Comparison of ENCODE assay signal across 1 cellular context in the genomic region with DNA sequence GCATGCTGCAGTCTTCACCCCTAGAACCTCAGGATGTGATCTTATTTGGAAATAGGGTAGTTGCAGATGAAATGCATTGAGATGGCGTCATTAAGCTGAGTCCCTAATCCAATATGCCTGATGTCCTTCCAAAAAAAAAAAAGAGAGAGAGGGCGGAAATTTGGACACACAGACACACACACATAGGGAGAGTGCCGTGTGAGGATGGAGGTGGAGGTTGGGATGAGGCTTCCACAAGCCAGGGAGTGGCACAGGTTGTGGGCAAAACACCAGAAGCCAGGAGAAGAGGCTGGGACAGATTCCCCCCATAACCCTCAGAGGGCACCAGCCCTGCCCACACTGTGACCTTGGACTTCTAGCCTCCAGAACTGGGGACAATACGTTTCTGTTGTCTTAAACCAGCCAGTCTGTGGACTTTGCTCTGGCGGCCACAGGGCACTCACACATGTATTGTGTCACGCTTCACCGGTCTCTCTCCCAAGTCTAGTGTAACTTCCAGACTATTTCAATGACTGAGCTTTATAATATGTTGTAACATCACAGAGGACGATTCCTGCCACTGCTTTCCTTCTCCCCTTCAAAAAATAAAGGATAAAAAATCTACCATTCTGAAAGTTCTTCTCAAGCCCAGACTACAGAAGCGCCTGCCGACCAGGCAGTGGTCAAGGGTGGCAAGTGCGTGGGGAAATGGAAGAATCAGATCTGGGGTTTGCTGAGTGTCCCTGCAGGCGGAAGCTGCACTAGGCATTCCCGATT.
TF ChIP-seq lines count a peak whose summit lies in the region.

No MANE protein-coding gene starts in this region.

TF ChIP-seq in HepG2, 621 proteins besides CTCF, POLR2A, EP300 and RAD21 (continued from another document and continues in another):
- TF ChIP-seq U2AF2 (IDR thresholded peaks at IDR 0.05; ENCODE audit: low read depth, low read length), result no peak
- TF ChIP-seq, protein P1, sequence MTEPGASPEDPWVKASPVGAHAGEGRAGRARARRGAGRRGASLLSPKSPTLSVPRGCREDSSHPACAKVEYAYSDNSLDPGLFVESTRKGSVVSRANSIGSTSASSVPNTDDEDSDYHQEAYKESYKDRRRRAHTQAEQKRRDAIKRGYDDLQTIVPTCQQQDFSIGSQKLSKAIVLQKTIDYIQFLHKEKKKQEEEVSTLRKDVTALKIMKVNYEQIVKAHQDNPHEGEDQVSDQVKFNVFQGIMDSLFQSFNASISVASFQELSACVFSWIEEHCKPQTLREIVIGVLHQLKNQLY (CRISPR knock-in tag; IDR thresholded peaks at IDR 0.05), result peak; percentile 74; the same call in 1 of the 2 replicates
- TF ChIP-seq ZNF672 (CRISPR knock-in tag; IDR thresholded peaks at IDR 0.05), result no peak
- TF ChIP-seq MIXL1 (CRISPR knock-in tag; IDR thresholded peaks at IDR 0.05), result no peak
- no peak; the same call in 1 of the 2 replicates for TF ChIP-seq KAT8 (CRISPR knock-in tag; IDR thresholded peaks at IDR 0.05)
- peak; percentile 43; the same call in 1 of the 2 replicates for TF ChIP-seq ZNF292 (CRISPR knock-in tag; IDR thresholded peaks at IDR 0.05; ENCODE audit: borderline replicate concordance, low read depth)
- no peak for TF ChIP-seq ZNF790 (CRISPR knock-in tag; IDR thresholded peaks at IDR 0.05; ENCODE audit: borderline replicate concordance)
- no peak for TF ChIP-seq ZNF878 (CRISPR knock-in tag; IDR thresholded peaks at IDR 0.05)
- TF ChIP-seq, protein P2, sequence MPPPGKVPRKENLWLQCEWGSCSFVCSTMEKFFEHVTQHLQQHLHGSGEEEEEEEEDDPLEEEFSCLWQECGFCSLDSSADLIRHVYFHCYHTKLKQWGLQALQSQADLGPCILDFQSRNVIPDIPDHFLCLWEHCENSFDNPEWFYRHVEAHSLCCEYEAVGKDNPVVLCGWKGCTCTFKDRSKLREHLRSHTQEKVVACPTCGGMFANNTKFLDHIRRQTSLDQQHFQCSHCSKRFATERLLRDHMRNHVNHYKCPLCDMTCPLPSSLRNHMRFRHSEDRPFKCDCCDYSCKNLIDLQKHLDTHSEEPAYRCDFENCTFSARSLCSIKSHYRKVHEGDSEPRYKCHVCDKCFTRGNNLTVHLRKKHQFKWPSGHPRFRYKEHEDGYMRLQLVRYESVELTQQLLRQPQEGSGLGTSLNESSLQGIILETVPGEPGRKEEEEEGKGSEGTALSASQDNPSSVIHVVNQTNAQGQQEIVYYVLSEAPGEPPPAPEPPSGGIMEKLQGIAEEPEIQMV (CRISPR knock-in tag; IDR thresholded peaks at IDR 0.05; ENCODE audit: low read depth), result no peak
- TF ChIP-seq MAFF (IDR thresholded peaks at IDR 0.05; ENCODE audit: low read depth, low read length), result no peak
- no peak for TF ChIP-seq ZNF678 (CRISPR knock-in tag; IDR thresholded peaks at IDR 0.05)
- TF ChIP-seq SIN3A (IDR thresholded peaks at IDR 0.05; ENCODE audit: borderline replicate concordance, low read depth, low read length), result peak; percentile 71; the same call in 1 of the 2 replicates
- TF ChIP-seq ZNF264 (CRISPR knock-in tag; IDR thresholded peaks at IDR 0.05), result 0 out of 2 replicates have a peak, but pooled peaks have one; percentile 61
- 0 out of 2 replicates have a peak, but pooled peaks have one; percentile 11 for TF ChIP-seq SP4 (CRISPR knock-in tag; IDR thresholded peaks at IDR 0.05)
- TF ChIP-seq REPIN1 (CRISPR knock-in tag; IDR thresholded peaks at IDR 0.05; ENCODE audit: borderline replicate concordance, low read depth), result peak; percentile 59; the same call in 1 of the 2 replicates
- TF ChIP-seq, protein P3, sequence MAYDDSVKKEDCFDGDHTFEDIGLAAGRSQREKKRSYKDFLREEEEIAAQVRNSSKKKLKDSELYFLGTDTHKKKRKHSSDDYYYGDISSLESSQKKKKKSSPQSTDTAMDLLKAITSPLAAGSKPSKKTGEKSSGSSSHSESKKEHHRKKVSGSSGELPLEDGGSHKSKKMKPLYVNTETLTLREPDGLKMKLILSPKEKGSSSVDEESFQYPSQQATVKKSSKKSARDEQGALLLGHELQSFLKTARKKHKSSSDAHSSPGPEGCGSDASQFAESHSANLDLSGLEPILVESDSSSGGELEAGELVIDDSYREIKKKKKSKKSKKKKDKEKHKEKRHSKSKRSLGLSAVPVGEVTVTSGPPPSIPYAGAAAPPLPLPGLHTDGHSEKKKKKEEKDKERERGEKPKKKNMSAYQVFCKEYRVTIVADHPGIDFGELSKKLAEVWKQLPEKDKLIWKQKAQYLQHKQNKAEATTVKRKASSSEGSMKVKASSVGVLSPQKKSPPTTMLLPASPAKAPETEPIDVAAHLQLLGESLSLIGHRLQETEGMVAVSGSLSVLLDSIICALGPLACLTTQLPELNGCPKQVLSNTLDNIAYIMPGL (CRISPR knock-in tag; IDR thresholded peaks at IDR 0.05; ENCODE audit: borderline replicate concordance in 1 of 2, low read depth in 1 of 2), result no peak; a peak in 1 of 4 replicates
- TF ChIP-seq NFYC (CRISPR knock-in tag; IDR thresholded peaks at IDR 0.05), result no peak
- no peak for TF ChIP-seq FOXA1 (IDR thresholded peaks at IDR 0.05)
- peak; percentile 54 for TF ChIP-seq FOXA1 (CRISPR knock-in tag; IDR thresholded peaks at IDR 0.05)
- no peak for TF ChIP-seq ZNF709 (CRISPR knock-in tag; IDR thresholded peaks at IDR 0.05)
- TF ChIP-seq ZNF296 (CRISPR knock-in tag; conservative IDR thresholded peaks at IDR 0.05), result no peak
- no peak for TF ChIP-seq TCF12 (IDR thresholded peaks at IDR 0.05)
- no peak for TF ChIP-seq TCF12 (CRISPR knock-in tag; IDR thresholded peaks at IDR 0.05)
- TF ChIP-seq TGIF2 (CRISPR knock-in tag; IDR thresholded peaks at IDR 0.05), result no peak
- no peak for TF ChIP-seq ZNF329 (CRISPR knock-in tag; IDR thresholded peaks at IDR 0.05; ENCODE audit: low read depth)
- 0 out of 2 replicates have a peak, but pooled peaks have one; percentile 21 for TF ChIP-seq ZMYM4 (CRISPR knock-in tag; IDR thresholded peaks at IDR 0.05)
- no peak for TF ChIP-seq TAF15 (IDR thresholded peaks at IDR 0.05; ENCODE audit: low read depth, low read length, poor library complexity, severe bottlenecking)
- no peak for TF ChIP-seq PRPF4 (IDR thresholded peaks at IDR 0.05; ENCODE audit: low read depth, low read length, poor library complexity, severe bottlenecking)
- TF ChIP-seq NCOA5 (CRISPR knock-in tag; IDR thresholded peaks at IDR 0.05), result no peak
- TF ChIP-seq ELF3 (CRISPR knock-in tag; IDR thresholded peaks at IDR 0.05), result peak; percentile 68; the same call in 1 of the 2 replicates
- TF ChIP-seq, protein P4, sequence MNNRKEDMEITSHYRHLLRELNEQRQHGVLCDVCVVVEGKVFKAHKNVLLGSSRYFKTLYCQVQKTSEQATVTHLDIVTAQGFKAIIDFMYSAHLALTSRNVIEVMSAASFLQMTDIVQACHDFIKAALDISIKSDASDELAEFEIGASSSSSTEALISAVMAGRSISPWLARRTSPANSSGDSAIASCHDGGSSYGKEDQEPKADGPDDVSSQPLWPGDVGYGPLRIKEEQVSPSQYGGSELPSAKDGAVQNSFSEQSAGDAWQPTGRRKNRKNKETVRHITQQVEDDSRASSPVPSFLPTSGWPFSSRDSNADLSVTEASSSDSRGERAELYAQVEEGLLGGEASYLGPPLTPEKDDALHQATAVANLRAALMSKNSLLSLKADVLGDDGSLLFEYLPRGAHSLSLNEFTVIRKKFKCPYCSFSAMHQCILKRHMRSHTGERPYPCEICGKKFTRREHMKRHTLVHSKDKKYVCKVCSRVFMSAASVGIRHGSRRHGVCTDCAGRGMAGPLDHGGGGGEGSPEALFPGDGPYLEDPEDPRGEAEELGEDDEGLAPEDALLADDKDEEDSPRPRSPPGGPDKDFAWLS (CRISPR knock-in tag; IDR thresholded peaks at IDR 0.05; ENCODE audit: borderline replicate concordance), result no peak
- TF ChIP-seq SMARCC2 (IDR thresholded peaks at IDR 0.05), result no peak
- TF ChIP-seq KLF15 (CRISPR knock-in tag; IDR thresholded peaks at IDR 0.05; ENCODE audit: borderline replicate concordance), result no peak
- no peak for TF ChIP-seq SP1 (IDR thresholded peaks at IDR 0.05)
- TF ChIP-seq SP1 (CRISPR knock-in tag; IDR thresholded peaks at IDR 0.05), result no peak
- no peak for TF ChIP-seq NR3C1 (CRISPR knock-in tag; IDR thresholded peaks at IDR 0.05)
- TF ChIP-seq, protein P5, sequence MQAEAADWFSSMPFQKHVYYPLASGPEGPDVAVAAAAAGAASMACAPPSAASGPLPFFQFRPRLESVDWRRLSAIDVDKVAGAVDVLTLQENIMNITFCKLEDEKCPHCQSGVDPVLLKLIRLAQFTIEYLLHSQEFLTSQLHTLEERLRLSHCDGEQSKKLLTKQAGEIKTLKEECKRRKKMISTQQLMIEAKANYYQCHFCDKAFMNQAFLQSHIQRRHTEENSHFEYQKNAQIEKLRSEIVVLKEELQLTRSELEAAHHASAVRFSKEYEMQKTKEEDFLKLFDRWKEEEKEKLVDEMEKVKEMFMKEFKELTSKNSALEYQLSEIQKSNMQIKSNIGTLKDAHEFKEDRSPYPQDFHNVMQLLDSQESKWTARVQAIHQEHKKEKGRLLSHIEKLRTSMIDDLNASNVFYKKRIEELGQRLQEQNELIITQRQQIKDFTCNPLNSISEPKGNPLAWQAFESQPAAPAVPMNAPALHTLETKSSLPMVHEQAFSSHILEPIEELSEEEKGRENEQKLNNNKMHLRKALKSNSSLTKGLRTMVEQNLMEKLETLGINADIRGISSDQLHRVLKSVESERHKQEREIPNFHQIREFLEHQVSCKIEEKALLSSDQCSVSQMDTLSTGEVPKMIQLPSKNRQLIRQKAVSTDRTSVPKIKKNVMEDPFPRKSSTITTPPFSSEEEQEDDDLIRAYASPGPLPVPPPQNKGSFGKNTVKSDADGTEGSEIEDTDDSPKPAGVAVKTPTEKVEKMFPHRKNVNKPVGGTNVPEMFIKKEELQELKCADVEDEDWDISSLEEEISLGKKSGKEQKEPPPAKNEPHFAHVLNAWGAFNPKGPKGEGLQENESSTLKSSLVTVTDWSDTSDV (CRISPR knock-in tag; IDR thresholded peaks at IDR 0.05), result no peak
- peak; percentile 92 for TF ChIP-seq RARA (CRISPR knock-in tag; IDR thresholded peaks at IDR 0.05)
- no peak for TF ChIP-seq ZNF367 (CRISPR knock-in tag; IDR thresholded peaks at IDR 0.05; ENCODE audit: borderline replicate concordance)
- TF ChIP-seq ZNF3 (CRISPR knock-in tag; IDR thresholded peaks at IDR 0.05), result no peak
- no peak for TF ChIP-seq ZSCAN31 (CRISPR knock-in tag; IDR thresholded peaks at IDR 0.05; ENCODE audit: low read depth)
- TF ChIP-seq, protein P6, sequence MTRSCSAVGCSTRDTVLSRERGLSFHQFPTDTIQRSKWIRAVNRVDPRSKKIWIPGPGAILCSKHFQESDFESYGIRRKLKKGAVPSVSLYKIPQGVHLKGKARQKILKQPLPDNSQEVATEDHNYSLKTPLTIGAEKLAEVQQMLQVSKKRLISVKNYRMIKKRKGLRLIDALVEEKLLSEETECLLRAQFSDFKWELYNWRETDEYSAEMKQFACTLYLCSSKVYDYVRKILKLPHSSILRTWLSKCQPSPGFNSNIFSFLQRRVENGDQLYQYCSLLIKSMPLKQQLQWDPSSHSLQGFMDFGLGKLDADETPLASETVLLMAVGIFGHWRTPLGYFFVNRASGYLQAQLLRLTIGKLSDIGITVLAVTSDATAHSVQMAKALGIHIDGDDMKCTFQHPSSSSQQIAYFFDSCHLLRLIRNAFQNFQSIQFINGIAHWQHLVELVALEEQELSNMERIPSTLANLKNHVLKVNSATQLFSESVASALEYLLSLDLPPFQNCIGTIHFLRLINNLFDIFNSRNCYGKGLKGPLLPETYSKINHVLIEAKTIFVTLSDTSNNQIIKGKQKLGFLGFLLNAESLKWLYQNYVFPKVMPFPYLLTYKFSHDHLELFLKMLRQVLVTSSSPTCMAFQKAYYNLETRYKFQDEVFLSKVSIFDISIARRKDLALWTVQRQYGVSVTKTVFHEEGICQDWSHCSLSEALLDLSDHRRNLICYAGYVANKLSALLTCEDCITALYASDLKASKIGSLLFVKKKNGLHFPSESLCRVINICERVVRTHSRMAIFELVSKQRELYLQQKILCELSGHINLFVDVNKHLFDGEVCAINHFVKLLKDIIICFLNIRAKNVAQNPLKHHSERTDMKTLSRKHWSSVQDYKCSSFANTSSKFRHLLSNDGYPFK (CRISPR knock-in tag; IDR thresholded peaks at IDR 0.05; ENCODE audit: borderline replicate concordance), result no peak
- TF ChIP-seq ZNF33B (CRISPR knock-in tag; IDR thresholded peaks at IDR 0.05), result no peak
- TF ChIP-seq, protein P7, sequence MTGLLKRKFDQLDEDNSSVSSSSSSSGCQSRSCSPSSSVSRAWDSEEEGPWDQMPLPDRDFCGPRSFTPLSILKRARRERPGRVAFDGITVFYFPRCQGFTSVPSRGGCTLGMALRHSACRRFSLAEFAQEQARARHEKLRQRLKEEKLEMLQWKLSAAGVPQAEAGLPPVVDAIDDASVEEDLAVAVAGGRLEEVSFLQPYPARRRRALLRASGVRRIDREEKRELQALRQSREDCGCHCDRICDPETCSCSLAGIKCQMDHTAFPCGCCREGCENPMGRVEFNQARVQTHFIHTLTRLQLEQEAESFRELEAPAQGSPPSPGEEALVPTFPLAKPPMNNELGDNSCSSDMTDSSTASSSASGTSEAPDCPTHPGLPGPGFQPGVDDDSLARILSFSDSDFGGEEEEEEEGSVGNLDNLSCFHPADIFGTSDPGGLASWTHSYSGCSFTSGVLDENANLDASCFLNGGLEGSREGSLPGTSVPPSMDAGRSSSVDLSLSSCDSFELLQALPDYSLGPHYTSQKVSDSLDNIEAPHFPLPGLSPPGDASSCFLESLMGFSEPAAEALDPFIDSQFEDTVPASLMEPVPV (CRISPR knock-in tag; IDR thresholded peaks at IDR 0.05), result no peak
- no peak for TF ChIP-seq ATM (IDR thresholded peaks at IDR 0.05; ENCODE audit: borderline replicate concordance)
- TF ChIP-seq ADNP (CRISPR knock-in tag; IDR thresholded peaks at IDR 0.05), result no peak
- TF ChIP-seq, protein P8, sequence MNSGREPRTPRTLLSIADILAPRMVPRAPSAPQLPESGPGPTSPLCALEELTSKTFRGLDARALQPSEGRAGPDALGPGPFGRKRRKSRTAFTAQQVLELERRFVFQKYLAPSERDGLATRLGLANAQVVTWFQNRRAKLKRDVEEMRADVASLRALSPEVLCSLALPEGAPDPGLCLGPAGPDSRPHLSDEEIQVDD (CRISPR knock-in tag; IDR thresholded peaks at IDR 0.05; ENCODE audit: borderline replicate concordance), result no peak
- no peak for TF ChIP-seq ZNF761 (CRISPR knock-in tag; conservative IDR thresholded peaks at IDR 0.05)
- TF ChIP-seq, protein P9, sequence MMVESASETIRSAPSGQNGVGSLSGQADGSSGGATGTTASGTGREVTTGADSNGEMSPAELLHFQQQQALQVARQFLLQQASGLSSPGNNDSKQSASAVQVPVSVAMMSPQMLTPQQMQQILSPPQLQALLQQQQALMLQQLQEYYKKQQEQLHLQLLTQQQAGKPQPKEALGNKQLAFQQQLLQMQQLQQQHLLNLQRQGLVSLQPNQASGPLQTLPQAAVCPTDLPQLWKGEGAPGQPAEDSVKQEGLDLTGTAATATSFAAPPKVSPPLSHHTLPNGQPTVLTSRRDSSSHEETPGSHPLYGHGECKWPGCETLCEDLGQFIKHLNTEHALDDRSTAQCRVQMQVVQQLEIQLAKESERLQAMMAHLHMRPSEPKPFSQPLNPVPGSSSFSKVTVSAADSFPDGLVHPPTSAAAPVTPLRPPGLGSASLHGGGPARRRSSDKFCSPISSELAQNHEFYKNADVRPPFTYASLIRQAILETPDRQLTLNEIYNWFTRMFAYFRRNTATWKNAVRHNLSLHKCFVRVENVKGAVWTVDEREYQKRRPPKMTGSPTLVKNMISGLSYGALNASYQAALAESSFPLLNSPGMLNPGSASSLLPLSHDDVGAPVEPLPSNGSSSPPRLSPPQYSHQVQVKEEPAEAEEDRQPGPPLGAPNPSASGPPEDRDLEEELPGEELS (CRISPR knock-in tag; IDR thresholded peaks at IDR 0.05), result peak; percentile 50; the same call in 1 of the 2 replicates
- no peak for TF ChIP-seq ZNF773 (CRISPR knock-in tag; IDR thresholded peaks at IDR 0.05; ENCODE audit: borderline replicate concordance)
- no peak for TF ChIP-seq CAMTA2 (CRISPR knock-in tag; IDR thresholded peaks at IDR 0.05; ENCODE audit: borderline replicate concordance)
- no peak for TF ChIP-seq SP140L (CRISPR knock-in tag; IDR thresholded peaks at IDR 0.05; ENCODE audit: borderline replicate concordance)
- TF ChIP-seq FLYWCH1 (CRISPR knock-in tag; IDR thresholded peaks at IDR 0.05), result no peak
